Comparison of ENCODE assay signal across 8 cellular contexts in genomic region chr14:35292770-35293561, GRCh38. TPM values are rescaled to one million over a fixed set of nuclear protein-coding genes. Genes with fewer than 3 reads are reported as not detected.
DNase-seq lines count a peak whose midpoint lies in the region; ATAC-seq, FAIRE-seq and TF ChIP-seq lines count a peak whose summit lies in the region.

No MANE protein-coding gene starts in this region.

- peaks cover 72% of the 10 kb centered on the region for H3K4me1 Mint-ChIP-seq in activated T-cell treated with anti-CD3 and anti-CD28 coated beads, Interleukin-2, amount 50 U/mL, for 72 hours (ENCODE audit: low read depth)
- H3K4me1 Mint-ChIP-seq in naive thymus-derived CD4-positive, alpha-beta T cell = peaks cover 20 to 59% (median 54%) of the 10 kb centered on the region in 7 donors

- H3K27ac Mint-ChIP-seq in activated T-cell treated with anti-CD3 and anti-CD28 coated beads, Interleukin-2, amount 50 U/mL, for 72 hours = peak overlapping the region; percentile 100
- H3K27ac Mint-ChIP-seq in naive thymus-derived CD4-positive, alpha-beta T cell = peak overlapping the region; percentile 94 to 99 (median 96)

- peaks cover 15 to 20% of the 10 kb centered on the region in 2 donors for H3K36me3 Mint-ChIP-seq in activated T-cell treated with anti-CD3 and anti-CD28 coated beads, Interleukin-2, amount 50 U/mL, for 72 hours (ENCODE audit: insufficient read depth in 2 of 2)
- peaks cover 0 to 19% (median 8%) of the 10 kb centered on the region in 5 donors for H3K36me3 Mint-ChIP-seq in naive thymus-derived CD4-positive, alpha-beta T cell

- intact Hi-C loops in naive thymus-derived CD4-positive, alpha-beta T cell (cut with micrococcal nuclease) = loop anchor here (1.0 to 5.0 kb wide), 14 partner anchors 8 to 663 kb away; partner anchors contain the start of genes FAM177A1 (in 2 of the 2), NFKBIA (in 2 of the 2), PRORP (in 2 of the 2) and SRP54 (in 2 of the 2)

- no peaks in the 10 kb centered on the region for H3K27me3 Mint-ChIP-seq in activated T-cell treated with anti-CD3 and anti-CD28 coated beads, Interleukin-2, amount 50 U/mL, for 72 hours (ENCODE audit: low read depth)
- no peaks in the 10 kb centered on the region for H3K27me3 Mint-ChIP-seq in naive thymus-derived CD4-positive, alpha-beta T cell

- CTCF ChIA-PET in naive thymus-derived CD4-positive, alpha-beta T cell (lab: Charles Lee) = interaction anchor here (1.0 to 2.5 kb wide), 5 partner anchors 30 to 123 kb away, joined by 3 to 12 read pairs (median 4); partner anchors contain the start of gene NFKBIA

- ATAC-seq in activated T-cell treated with anti-CD3 and anti-CD28 coated beads, Interleukin-2, amount 50 U/mL, for 72 hours (replicated peaks in 1 of 2) = peak; percentile 12 to 22
- no peak for ATAC-seq in naive thymus-derived CD4-positive, alpha-beta T cell
- ATAC-seq in HG03457 (IDR thresholded peaks at IDR 0.05; ENCODE audit: unreplicated experiment) = no peak

- no peaks in the 10 kb centered on the region for H3K9me3 ChIP-seq in naive thymus-derived CD4-positive, alpha-beta T cell (ENCODE audit: control insufficient read depth in 2 of 3, low read length in 3 of 3)

- no peaks in the 10 kb centered on the region for H3K27me3 ChIP-seq in naive thymus-derived CD4-positive, alpha-beta T cell (ENCODE audit: control insufficient read depth in 2 of 2, insufficient read depth in 2 of 2, low read length in 2 of 2)

- DNase-seq in activated T-cell treated with anti-CD3 and anti-CD28 coated beads, Interleukin-2, amount 50 U/mL, for 72 hours = no peak
- DNase-seq in activated T-cell treated with anti-CD3 and anti-CD28 coated beads, Interleukin-2, amount 50 U/mL, for 1 hour = no peak
- DNase-seq in NAMALWA (ENCODE audit: low spot score) (peak; percentile 23), choroid plexus epithelial cell (ENCODE audit: low read depth) (peak; percentile 25), SHP77 (lab: John Stamatoyannopoulos, UW) (no peak), D721Med (ENCODE audit: insufficient read length, low spot score) (no peak)
- no peak for DNase-seq in naive thymus-derived CD4-positive, alpha-beta T cell

- peak overlapping the region; percentile 96 to 98 for H3K4me3 Mint-ChIP-seq in activated T-cell treated with anti-CD3 and anti-CD28 coated beads, Interleukin-2, amount 50 U/mL, for 72 hours
- H3K4me3 Mint-ChIP-seq in naive thymus-derived CD4-positive, alpha-beta T cell = peak overlapping the region; percentile 92 to 99 (median 97)

- no peaks in the 10 kb centered on the region for H3K36me3 ChIP-seq in naive thymus-derived CD4-positive, alpha-beta T cell (ENCODE audit: control insufficient read depth in 2 of 3, insufficient read depth in 3 of 3, low read length in 3 of 3)

- H3K27ac ChIP-seq in naive thymus-derived CD4-positive, alpha-beta T cell (ENCODE audit: low read depth, low read length) = peak overlapping the region; percentile 90

- peak overlapping the region; percentile 92 for H3K4me3 ChIP-seq in choroid plexus epithelial cell (ENCODE audit: low read depth, low read length)
- H3K4me3 ChIP-seq in naive thymus-derived CD4-positive, alpha-beta T cell (ENCODE audit: low read length) = peak overlapping the region; percentile 89

- peaks cover 16 to 25% of the 10 kb centered on the region in 2 donors for H3K4me1 ChIP-seq in naive thymus-derived CD4-positive, alpha-beta T cell (ENCODE audit: control insufficient read depth in 2 of 2, insufficient read depth in 2 of 2, low read length in 2 of 2)

- POLR2A ChIA-PET in naive thymus-derived CD4-positive, alpha-beta T cell (lab: Charles Lee) = interaction anchor here (0.6 to 4.8 kb wide), 15 partner anchors 8 to 663 kb away, joined by 3 to 110 read pairs (median 6); partner anchors contain the start of genes FAM177A1, NFKBIA and SNX6

- TF ChIP-seq CTCF in choroid plexus epithelial cell (conservative IDR thresholded peaks at IDR 0.05; ENCODE audit: low read depth, low read length) = no peak
- TF ChIP-seq CTCF in D721Med (IDR thresholded peaks at IDR 0.05; ENCODE audit: insufficient read depth, missing control alignments) = no peak

- no peak for FAIRE-seq in D721Med (lab: Jason Lieb, UNC)

- no peaks in the 10 kb centered on the region for H3K9me3 Mint-ChIP-seq in activated T-cell treated with anti-CD3 and anti-CD28 coated beads, Interleukin-2, amount 50 U/mL, for 72 hours
- peaks cover 0 to 5% (median 0%) of the 10 kb centered on the region in 11 donors for H3K9me3 Mint-ChIP-seq in naive thymus-derived CD4-positive, alpha-beta T cell

RNA-seq across cellular contexts. Expression of gene PSMA6, which starts 0.8 kb away (rescaled TPM):
- total RNA-seq in activated T-cell treated with anti-CD3 and anti-CD28 coated beads, Interleukin-2, amount 50 U/mL, for 72 hours = 100 to 1,000 TPM; 325 to 349 TPM
- total RNA-seq in naive thymus-derived CD4-positive, alpha-beta T cell = 100 to 1,000 TPM in 1 of 5 experiments, 10 to 100 TPM in 4; 76.6 to 274 (median 90.0) TPM
- 100 to 1,000 TPM; 251 to 291 TPM for polyA plus RNA-seq in naive thymus-derived CD4-positive, alpha-beta T cell

Comparison
In these comparisons a context has a peak if more than half of its experiments do, and no peak if none do; other contexts are left out.
1. ATAC-seq: peak in activated T-cell treated with anti-CD3 and anti-CD28 coated beads, Interleukin-2, amount 50 U/mL, for 72 hours (2 of 2); none in naive thymus-derived CD4-positive, alpha-beta T cell (single experiment) and HG03457 (single experiment).
2. DNase-seq: peak in NAMALWA (single experiment) and choroid plexus epithelial cell (single experiment); none in activated T-cell treated with anti-CD3 and anti-CD28 coated beads, Interleukin-2, amount 50 U/mL, for 72 hours (0 of 2), activated T-cell treated with anti-CD3 and anti-CD28 coated beads, Interleukin-2, amount 50 U/mL, for 1 hour (single experiment), naive thymus-derived CD4-positive, alpha-beta T cell (0 of 9), SHP77 (0 of 2) and D721Med (single experiment).